In genomic region chr17:51103050-51103449, GRCh38 we compare ENCODE assay signal across 1 cellular context.
TF ChIP-seq lines count a peak whose summit lies in the region.

No MANE protein-coding gene starts in this region.

TF ChIP-seq in GM12878, 131 proteins besides CTCF, POLR2A, EP300 and RAD21 (continued from another document):
- TF ChIP-seq POU2F2 (IDR thresholded peaks at IDR 0.05; ENCODE audit: borderline replicate concordance, low read depth, low read length) (no peak), ESRRA (IDR thresholded peaks at IDR 0.05; ENCODE audit: low read length) (no peak)
TF ChIP-seq in GM12878: peak in this region for 0.
